Comparison of ENCODE assay signal across 8 cellular contexts in the genomic region with DNA sequence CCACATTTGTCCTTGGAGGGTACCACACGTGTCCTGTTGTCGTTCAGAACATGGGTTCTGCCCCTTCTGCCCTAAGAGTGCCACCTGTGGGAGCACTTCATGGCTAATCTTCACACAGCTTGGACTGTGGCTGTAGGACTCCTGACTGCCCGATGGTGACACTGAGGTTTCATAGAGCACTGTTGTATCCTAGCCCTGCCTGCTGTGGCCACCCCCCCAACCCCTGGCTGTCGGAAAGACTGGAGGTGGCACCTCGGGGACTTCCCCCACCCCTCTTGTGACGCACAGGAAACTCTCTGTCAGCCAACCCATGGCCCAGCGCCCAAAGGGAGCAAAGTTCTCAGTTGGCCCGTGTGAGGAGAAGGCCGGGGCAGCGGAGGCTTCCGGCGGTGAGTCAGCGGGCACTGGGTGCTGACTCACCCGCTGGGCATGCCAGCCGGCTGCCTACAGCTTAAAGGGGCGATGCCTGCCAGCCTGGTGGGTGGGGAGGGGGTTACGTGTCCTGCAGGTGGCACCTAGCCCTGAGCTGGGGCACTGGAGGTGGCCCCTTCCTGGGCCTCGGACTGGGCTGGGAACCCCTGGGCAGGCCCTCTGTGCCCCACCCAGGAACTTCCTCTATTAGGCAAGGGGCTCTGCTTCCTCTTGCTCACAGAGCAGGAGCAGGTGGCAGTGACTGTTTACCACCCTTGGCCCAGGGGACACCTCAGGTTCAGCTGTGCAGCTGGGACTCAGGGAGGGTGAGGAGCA. TPM values are rescaled to one million over a fixed set of nuclear protein-coding genes. Genes with fewer than 3 reads are reported as not detected.
DNase-seq lines count a peak whose midpoint lies in the region; ATAC-seq and TF ChIP-seq lines count a peak whose summit lies in the region.

No MANE protein-coding gene starts in this region.

- peak overlapping the region; percentile 93 for H3K27ac ChIP-seq in rectal smooth muscle tissue (ENCODE audit: low read depth, low read length)
- H3K27ac ChIP-seq in vagina = peak overlapping the region; percentile 94

- H3K9ac ChIP-seq in rectal smooth muscle tissue (ENCODE audit: low read length) = peak overlapping the region; percentile 58

- CTCF ChIA-PET in AG04449 (lab: Yijun Ruan, JAX) = interaction anchor here (0.7 to 3.0 kb wide), 11 partner anchors 9 to 225 kb away, joined by 3 to 20 read pairs (median 4); no protein-coding TSS in a partner anchor

- TF ChIP-seq POLR2A in vagina (IDR thresholded peaks at IDR 0.05) = peak in 1 of 2 donors; percentile 30

- intact Hi-C loops in vagina (cut with DNase I) = loop anchor here (10.0 kb wide), 1 partner anchor 163 kb away; a partner anchor contains a TSS

- peaks cover 40% of the 10 kb centered on the region for H3K4me1 ChIP-seq in rectal smooth muscle tissue (ENCODE audit: control insufficient read depth, insufficient read depth, low read length)
- peaks cover 67% of the 10 kb centered on the region for H3K4me1 ChIP-seq in vagina

- TF ChIP-seq CTCF in AG04449 (IDR thresholded peaks at IDR 0.05; ENCODE audit: insufficient read depth, low read length, missing control alignments) = no peak
- TF ChIP-seq CTCF in vagina (IDR thresholded peaks at IDR 0.05) = no peak

- no peaks in the 10 kb centered on the region for H3K27me3 ChIP-seq in rectal smooth muscle tissue (ENCODE audit: control insufficient read depth, insufficient read depth, low read length)
- H3K27me3 ChIP-seq in vagina = no peaks in the 10 kb centered on the region

- POLR2A ChIA-PET in AG04449 (lab: Yijun Ruan, JAX) = no interaction called here

- ATAC-seq in GM19025 (IDR thresholded peaks at IDR 0.05; ENCODE audit: low read depth, unreplicated experiment) (peak; percentile 36), HG03521 (IDR thresholded peaks at IDR 0.05; ENCODE audit: unreplicated experiment) (peak; percentile 18)

- H3K4me3 ChIP-seq in AG04449 (ENCODE audit: low read depth, low read length) = peak overlapping the region; percentile 91
- peak overlapping the region; percentile 67 for H3K4me3 ChIP-seq in rectal smooth muscle tissue (ENCODE audit: low read length)
- peak overlapping the region; percentile 85 to 88 for H3K4me3 ChIP-seq in vagina

- H3K36me3 ChIP-seq in rectal smooth muscle tissue (ENCODE audit: control insufficient read depth, insufficient read depth, low read length) = no peaks in the 10 kb centered on the region
- no peaks in the 10 kb centered on the region for H3K36me3 ChIP-seq in vagina

- DNase-seq in AG04449 (ENCODE audit: low read depth, low spot score) (peak; percentile 87), SIG-M5 treated with dmso at 0.1 percent for 504 hours (lab: John Stamatoyannopoulos, UW; ENCODE audit: unreplicated experiment) (peak; percentile 98), glomerular endothelial cell (ENCODE audit: extremely low read depth, low read depth, low spot score) (peak; percentile 78), vagina (ENCODE audit: extremely low spot score in 2 of 2) (peak in 1 of 2 donors; percentile 97)
- peak; percentile 78 to 88 (median 81) for DNase-seq in activated naive CD4-positive, alpha-beta T cell (lab: John Stamatoyannopoulos, UW)

- H3K9me3 ChIP-seq in vagina = no peaks in the 10 kb centered on the region

RNA-seq across cellular contexts. Expression of a gene that starts 3.4 kb away (rescaled TPM):
- total RNA-seq in glomerular endothelial cell (42.8 and 55.8 TPM in 2 replicates), vagina (21.6 TPM)

RNA-seq across cellular contexts. Expression of a gene that starts 34.7 kb away (rescaled TPM):
- total RNA-seq in glomerular endothelial cell = 12.1 and 13.9 TPM in 2 replicates
- 4.2 TPM for total RNA-seq in vagina
